In the genomic region with DNA sequence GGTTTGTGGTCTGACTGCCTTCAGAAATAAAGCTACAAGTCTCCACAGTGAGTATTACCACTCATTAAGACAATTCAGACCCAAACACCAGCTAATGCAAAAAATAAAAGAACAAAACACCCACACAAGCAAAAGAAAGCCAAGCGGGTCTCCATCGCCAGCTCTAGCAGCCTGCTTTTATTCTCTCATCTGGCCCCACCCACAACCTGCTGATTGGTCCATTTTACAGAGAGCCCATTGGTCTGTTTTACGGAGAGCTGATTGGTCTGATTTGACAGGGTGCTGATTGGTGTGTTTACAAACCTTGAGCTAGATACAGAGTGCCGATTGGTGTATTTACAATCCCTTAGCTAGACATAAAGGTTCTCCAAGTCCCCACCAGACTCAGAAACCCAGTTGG, we compare ENCODE assay signal across 7 cellular contexts. TPM values are rescaled to one million over a fixed set of nuclear protein-coding genes. Genes with fewer than 3 reads are reported as not detected.
A peak's percentile ranks its signal among the peaks of the same experiment; 100 is the strongest.
DNase-seq lines count a peak whose midpoint lies in the region; ATAC-seq and TF ChIP-seq lines count a peak whose summit lies in the region.
"Not testable (repeated sequence)": the region's sequence is repeated elsewhere in the genome, so short reads cannot be mapped to it uniquely, and the experiment has no call there.

No MANE protein-coding gene starts in this region.

- not testable (repeated sequence) for TF ChIP-seq POLR2A in erythroblast (IDR thresholded peaks at IDR 0.05; ENCODE audit: low read length)

- not testable (repeated sequence) for BruUV-seq in OCI-LY7 (replicated peaks; lab: Mats Ljungman, UMichigan)

- intact Hi-C loops in OCI-LY7 (cut with micrococcal nuclease; ENCODE audit: unreplicated experiment) = loop anchor here (10.0 kb wide), 1 partner anchor 592 kb away; no protein-coding TSS in a partner anchor
- intact Hi-C loops in activated CD4-positive, alpha-beta T cell treated with anti-CD3 and anti-CD28 coated beads for 36 hours (cut with DNase I, micrococcal nuclease) = loop anchor here in 1 of 2 experiments (5.0 kb wide), 1 partner anchor 1156 kb away; the partner anchor contains the start of gene FOXC1
- intact Hi-C loops in activated T-helper 2 cell treated with anti-CD3 and anti-CD28 coated beads, Interferon-gamma antibody, Interleukin-2, Interleukin-4, amounts not matched to agents 10 μg/mL and 5 μg/mL and 100 μg/mL, durations not matched to agents 14 hours and 24 hours and 36 hours (cut with micrococcal nuclease) = loop anchor here (5.0 to 10.0 kb wide), 5 partner anchors 221 to 1252 kb away; partner anchors contain the start of genes GMDS and PSMG4

- not testable (repeated sequence) for H3K4me3 ChIP-seq in OCI-LY7 (ENCODE audit: low read depth, low read length, poor library complexity, severe bottlenecking); parathyroid adenoma (ENCODE audit: low read depth, low read length)

- H3K27ac ChIP-seq in OCI-LY7 (ENCODE audit: low read depth, low read length, poor library complexity, severe bottlenecking); parathyroid adenoma: not testable (repeated sequence)

- not testable (repeated sequence) for TF ChIP-seq CTCF in OCI-LY7 (conservative IDR thresholded peaks at IDR 0.05; ENCODE audit: low read length); parathyroid adenoma (IDR thresholded peaks at IDR 0.05)

- H3K36me3 Mint-ChIP-seq in activated CD4-positive, alpha-beta T cell treated with anti-CD3 and anti-CD28 coated beads for 36 hours (ENCODE audit: low read depth); activated T-helper 2 cell treated with anti-CD3 and anti-CD28 coated beads, Interferon-gamma antibody, Interleukin-2, Interleukin-4, amounts not matched to agents 10 μg/mL and 5 μg/mL and 100 μg/mL, durations not matched to agents 14 hours and 24 hours and 36 hours (ENCODE audit: low read depth): not testable (repeated sequence)

- H3K9me2 ChIP-seq in OCI-LY7 (ENCODE audit: insufficient read depth, low read length) = not testable (repeated sequence)

- DNase-seq in DMS114 treated with DMSO at 0.1 percent for 48 hours (lab: John Stamatoyannopoulos, UW; ENCODE audit: unreplicated experiment) (peak; percentile 53), MV-4-11 (lab: John Stamatoyannopoulos, UW) (peak; percentile 51), OCI-LY7 (ENCODE audit: low spot score) (peak; percentile 16), erythroblast (lab: John Stamatoyannopoulos, UW) (peak; percentile 30 to 46)
- DNase-seq in activated CD4-positive, alpha-beta T cell treated with anti-CD3 and anti-CD28 coated beads for 36 hours = peak; percentile 57
- not testable (repeated sequence) for DNase-seq in activated T-helper 2 cell treated with anti-CD3 and anti-CD28 coated beads, Interferon-gamma antibody, Interleukin-2, Interleukin-4, amounts not matched to agents 10 μg/mL and 5 μg/mL and 100 μg/mL, durations not matched to agents 14 hours and 24 hours and 36 hours (ENCODE audit: low spot score)

- CTCF ChIA-PET in OCI-LY7 (lab: Charles Lee; ENCODE audit: unreplicated experiment) = not testable (repeated sequence)
- CTCF ChIA-PET in activated CD4-positive, alpha-beta T cell treated with anti-CD3 and anti-CD28 coated beads for 36 hours (lab: Charles Lee) = interaction anchor here (0.8 to 6.5 kb wide), 7 partner anchors 10 to 226 kb away, joined by 3 to 71 read pairs (median 4); partner anchors contain the start of gene MYLK4

- H3K4me2 ChIP-seq in OCI-LY7 (ENCODE audit: low read length); parathyroid adenoma (ENCODE audit: low read length): not testable (repeated sequence)

- not testable (repeated sequence) for H3K36me3 ChIP-seq in OCI-LY7 (ENCODE audit: insufficient read depth, low read length); parathyroid adenoma (ENCODE audit: control insufficient read depth, insufficient read depth, low read length)

- not testable (repeated sequence) for ATAC-seq in activated CD4-positive, alpha-beta T cell treated with anti-CD3 and anti-CD28 coated beads for 36 hours

- POLR2A ChIA-PET in OCI-LY7 (lab: Charles Lee) = interaction anchor here (0.6 to 1.5 kb wide), 4 partner anchors 9 to 173 kb away, joined by 3 to 6 read pairs (median 3); partner anchors contain the start of gene MYLK4
- POLR2A ChIA-PET in activated CD4-positive, alpha-beta T cell treated with anti-CD3 and anti-CD28 coated beads for 36 hours (lab: Charles Lee) = not testable (repeated sequence)

- H3K27me3 Mint-ChIP-seq in activated CD4-positive, alpha-beta T cell treated with anti-CD3 and anti-CD28 coated beads for 36 hours; activated T-helper 2 cell treated with anti-CD3 and anti-CD28 coated beads, Interferon-gamma antibody, Interleukin-2, Interleukin-4, amounts not matched to agents 10 μg/mL and 5 μg/mL and 100 μg/mL, durations not matched to agents 14 hours and 24 hours and 36 hours (ENCODE audit: low read depth): not testable (repeated sequence)

- peaks cover 31% of the 10 kb centered on the region for H3K4me1 Mint-ChIP-seq in activated CD4-positive, alpha-beta T cell treated with anti-CD3 and anti-CD28 coated beads for 36 hours
- peaks cover 32% of the 10 kb centered on the region for H3K4me1 Mint-ChIP-seq in activated T-helper 2 cell treated with anti-CD3 and anti-CD28 coated beads, Interferon-gamma antibody, Interleukin-2, Interleukin-4, amounts not matched to agents 10 μg/mL and 5 μg/mL and 100 μg/mL, durations not matched to agents 14 hours and 24 hours and 36 hours (ENCODE audit: low read depth)

- not testable (repeated sequence) for H3K9me3 ChIP-seq in OCI-LY7 (ENCODE audit: low read length); parathyroid adenoma (ENCODE audit: control insufficient read depth, low read length)

- peaks cover 13% of the 10 kb centered on the region for H3K4me1 ChIP-seq in OCI-LY7 (ENCODE audit: insufficient read depth, low read length, poor library complexity, severe bottlenecking)
- H3K4me1 ChIP-seq in parathyroid adenoma = not testable (repeated sequence)

- peaks cover 22% of the 10 kb centered on the region for H3K79me2 ChIP-seq in OCI-LY7 (ENCODE audit: insufficient read depth, low read depth, low read length)
- peaks cover 12% of the 10 kb centered on the region for H3K79me2 ChIP-seq in parathyroid adenoma

- H3K9ac ChIP-seq in parathyroid adenoma = not testable (repeated sequence)

- H4K20me1 ChIP-seq in OCI-LY7 (ENCODE audit: insufficient read depth, low read length) = not testable (repeated sequence)

- H3K9me3 Mint-ChIP-seq in activated CD4-positive, alpha-beta T cell treated with anti-CD3 and anti-CD28 coated beads for 36 hours (ENCODE audit: low read depth); activated T-helper 2 cell treated with anti-CD3 and anti-CD28 coated beads, Interferon-gamma antibody, Interleukin-2, Interleukin-4, amounts not matched to agents 10 μg/mL and 5 μg/mL and 100 μg/mL, durations not matched to agents 14 hours and 24 hours and 36 hours: not testable (repeated sequence)

- not testable (repeated sequence) for H3K27ac Mint-ChIP-seq in activated CD4-positive, alpha-beta T cell treated with anti-CD3 and anti-CD28 coated beads for 36 hours; activated T-helper 2 cell treated with anti-CD3 and anti-CD28 coated beads, Interferon-gamma antibody, Interleukin-2, Interleukin-4, amounts not matched to agents 10 μg/mL and 5 μg/mL and 100 μg/mL, durations not matched to agents 14 hours and 24 hours and 36 hours

- H3K4me3 Mint-ChIP-seq in activated CD4-positive, alpha-beta T cell treated with anti-CD3 and anti-CD28 coated beads for 36 hours = not testable (repeated sequence)
- peak overlapping the region; percentile 15 for H3K4me3 Mint-ChIP-seq in activated T-helper 2 cell treated with anti-CD3 and anti-CD28 coated beads, Interferon-gamma antibody, Interleukin-2, Interleukin-4, amounts not matched to agents 10 μg/mL and 5 μg/mL and 100 μg/mL, durations not matched to agents 14 hours and 24 hours and 36 hours (ENCODE audit: low read depth)

- not testable (repeated sequence) for H3K27me3 ChIP-seq in parathyroid adenoma (ENCODE audit: control insufficient read depth, insufficient read depth, low read length)

- H2AFZ ChIP-seq in OCI-LY7 (ENCODE audit: low read length) = not testable (repeated sequence)
- H2AFZ ChIP-seq in parathyroid adenoma = peak overlapping the region; percentile 34

RNA-seq across cellular contexts. Expression of gene WRNIP1, which starts 2.3 kb away (rescaled TPM):
- total RNA-seq in OCI-LY7 (2014; rRNA removed; shearing (Covaris generic)) = 38.1 and 54.2 TPM in 2 replicates
- total RNA-seq in OCI-LY7 (2022) = 40.0 and 43.8 TPM in 2 replicates
- total RNA-seq in activated CD4-positive, alpha-beta T cell treated with anti-CD3 and anti-CD28 coated beads for 36 hours = 10 to 100 TPM; 41.6 to 42.3 TPM
- 47.2 and 47.8 TPM in 2 replicates for total RNA-seq in activated T-helper 2 cell treated with anti-CD3 and anti-CD28 coated beads, Interferon-gamma antibody, Interleukin-2, Interleukin-4, amounts not matched to agents 10 μg/mL and 5 μg/mL and 100 μg/mL, durations not matched to agents 14 hours and 24 hours and 36 hours

RNA-seq across cellular contexts. Expression of gene MYLK4, which starts 12.1 kb away (rescaled TPM):
- total RNA-seq in OCI-LY7 (2014; rRNA removed; shearing (Covaris generic)) = 0.13 and 0.16 TPM in 2 replicates
- 0.24 and 0.36 TPM in 2 replicates for total RNA-seq in OCI-LY7 (2022)
- total RNA-seq in activated CD4-positive, alpha-beta T cell treated with anti-CD3 and anti-CD28 coated beads for 36 hours = under 1 TPM; 0.12 to 0.16 TPM
- total RNA-seq in activated T-helper 2 cell treated with anti-CD3 and anti-CD28 coated beads, Interferon-gamma antibody, Interleukin-2, Interleukin-4, amounts not matched to agents 10 μg/mL and 5 μg/mL and 100 μg/mL, durations not matched to agents 14 hours and 24 hours and 36 hours = 0.21 and 0.23 TPM in 2 replicates
